Comparison of ENCODE assay signal across 1 cellular context in genomic region chr12:11609045-11609444, GRCh38.
A peak's percentile ranks its signal among the peaks of the same experiment; 100 is the strongest.
TF ChIP-seq lines count a peak whose summit lies in the region.

No MANE protein-coding gene starts in this region.

TF ChIP-seq in H1, 55 proteins besides CTCF, POLR2A, EP300 and RAD21:
- TF ChIP-seq SAP30 (IDR thresholded peaks at IDR 0.05; ENCODE audit: insufficient read depth, insufficient replicate concordance, low read length) = no peak
- peak; percentile 93 for TF ChIP-seq SP1 (IDR thresholded peaks at IDR 0.05; ENCODE audit: low read depth, low read length)
- no peak for TF ChIP-seq SIX5 (IDR thresholded peaks at IDR 0.05; ENCODE audit: low read depth, low read length)
- peak; percentile 31; the same call in 1 of the 2 replicates for TF ChIP-seq YY1 (IDR thresholded peaks at IDR 0.05; ENCODE audit: low read depth, low read length)
- TF ChIP-seq TAF1 (IDR thresholded peaks at IDR 0.05; ENCODE audit: low read depth, low read length) = peak; percentile 60; the same call in 1 of the 2 replicates
- TF ChIP-seq SP4 (IDR thresholded peaks at IDR 0.05; ENCODE audit: low read length) = no peak
- no peak; the same call in 1 of the 2 replicates for TF ChIP-seq TEAD4 (IDR thresholded peaks at IDR 0.05; ENCODE audit: low read depth, low read length)
- TF ChIP-seq NANOG (IDR thresholded peaks at IDR 0.05; ENCODE audit: insufficient read depth, low read depth, low read length, poor library complexity, severe bottlenecking) = peak; percentile 98
- TF ChIP-seq TAF7 (optimal IDR thresholded peaks at IDR 0.05; ENCODE audit: borderline replicate concordance, low read depth, low read length) = peak; percentile 58
- peak; percentile 78 for TF ChIP-seq TBP (IDR thresholded peaks at IDR 0.05; ENCODE audit: low read depth, low read length)
- TF ChIP-seq CBX8 (IDR thresholded peaks at IDR 0.05; ENCODE audit: borderline replicate concordance, low read depth, low read length) = no peak
- peak; percentile 90 for TF ChIP-seq CHD7 (IDR thresholded peaks at IDR 0.05; ENCODE audit: insufficient replicate concordance, low read length)
- TF ChIP-seq EGR1 (IDR thresholded peaks at IDR 0.05; ENCODE audit: borderline replicate concordance, low read depth, low read length) = peak; percentile 59
- TF ChIP-seq NRF1 (IDR thresholded peaks at IDR 0.05; ENCODE audit: low read depth, low read length) = no peak
- 0 out of 2 replicates have a peak, but pooled peaks have one; percentile 18 for TF ChIP-seq CHD2 (IDR thresholded peaks at IDR 0.05; ENCODE audit: low read length)
- peak; percentile 100 for TF ChIP-seq POU5F1 (IDR thresholded peaks at IDR 0.05; ENCODE audit: low read depth, low read length)
- TF ChIP-seq FOSL1 (IDR thresholded peaks at IDR 0.05; ENCODE audit: insufficient read depth, low read depth, low read length) = no peak
- no peak for TF ChIP-seq RFX5 (IDR thresholded peaks at IDR 0.05; ENCODE audit: borderline replicate concordance, low read depth, low read length)
- TF ChIP-seq RNF2 (IDR thresholded peaks at IDR 0.05; ENCODE audit: borderline replicate concordance, low read depth, low read length, missing control alignments, poor library complexity, severe bottlenecking) = no peak
- TF ChIP-seq HDAC6 (IDR thresholded peaks at IDR 0.05; ENCODE audit: low read depth, low read length) = no peak
- TF ChIP-seq POLR2AphosphoS5 (IDR thresholded peaks at IDR 0.05; ENCODE audit: low read depth, low read length) = peak; percentile 36; the same call in 1 of the 2 replicates
- TF ChIP-seq CREB1 (IDR thresholded peaks at IDR 0.05) = no peak
- TF ChIP-seq EZH2 (IDR thresholded peaks at IDR 0.05; ENCODE audit: low read depth, low read length, severe bottlenecking) = no peak
- TF ChIP-seq TCF12 (IDR thresholded peaks at IDR 0.05; ENCODE audit: low read depth, low read length) = peak; percentile 80; the same call in 1 of the 2 replicates
- TF ChIP-seq ASH2L (IDR thresholded peaks at IDR 0.05; ENCODE audit: low read length) = no peak
- peak; percentile 81 to 85 for TF ChIP-seq BCL11A (IDR thresholded peaks at IDR 0.05; ENCODE audit: low read depth in 2 of 2, low read length in 2 of 2)
- peak; percentile 88 for TF ChIP-seq KDM1A (IDR thresholded peaks at IDR 0.05; ENCODE audit: borderline replicate concordance, low read length)
- TF ChIP-seq SP2 (IDR thresholded peaks at IDR 0.05; ENCODE audit: low read length) = no peak
- peak; percentile 93 to 97; a peak in 2 of 4 replicates for TF ChIP-seq HDAC2 (IDR thresholded peaks at IDR 0.05; ENCODE audit: borderline replicate concordance in 1 of 2, low read depth in 2 of 2, low read length in 2 of 2)
